ENCODE assay signal across 8 cellular contexts in the genomic region with DNA sequence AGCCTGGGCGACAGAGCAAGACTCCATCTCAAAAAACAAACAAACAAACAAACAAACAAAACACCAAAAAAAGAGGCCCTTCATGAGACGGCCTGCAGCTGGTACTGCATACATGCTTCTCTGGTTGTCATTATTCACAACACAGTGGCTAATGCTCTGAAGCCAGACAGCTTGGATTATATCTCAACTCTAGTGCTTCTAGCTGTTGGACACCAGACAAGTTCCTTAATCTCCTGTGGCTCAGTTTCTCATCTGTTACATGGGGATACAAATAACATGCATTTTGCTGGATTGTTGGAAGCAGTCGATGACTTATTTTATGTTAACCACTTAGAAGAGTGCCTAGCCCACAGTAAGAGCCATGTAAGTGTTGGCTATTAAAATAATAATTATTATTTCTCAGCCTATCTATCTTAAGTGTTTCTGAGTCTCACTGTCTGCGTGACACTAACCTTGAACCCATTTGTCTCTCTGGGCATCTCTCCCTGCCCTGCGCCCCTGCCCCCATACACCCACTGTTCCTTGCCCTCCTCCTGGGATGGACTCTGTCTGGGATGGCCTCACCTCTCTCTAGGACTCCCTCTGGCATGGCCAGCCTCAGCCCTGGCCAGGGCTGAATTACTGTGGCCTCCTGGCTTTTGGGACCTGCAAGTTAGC. TPM values are rescaled to one million over a fixed set of nuclear protein-coding genes. Genes with fewer than 3 reads are reported as not detected.
DNase-seq lines count a peak whose midpoint lies in the region; ATAC-seq, FAIRE-seq and TF ChIP-seq lines count a peak whose summit lies in the region.

No MANE protein-coding gene starts in this region.

- ATAC-seq in GM18517 (IDR thresholded peaks at IDR 0.05; ENCODE audit: unreplicated experiment) (no peak), GM21390 (IDR thresholded peaks at IDR 0.05; ENCODE audit: unreplicated experiment) (no peak)

- no peak for TF ChIP-seq POLR2A in suprapubic skin (IDR thresholded peaks at IDR 0.05)

- FAIRE-seq in keratinocyte (lab: Jason Lieb, UNC), result no peak

- no peaks in the 10 kb centered on the region for H3K9me3 ChIP-seq in keratinocyte (ENCODE audit: control insufficient read depth, low read depth, low read length)
- H3K9me3 ChIP-seq in suprapubic skin, result no peaks in the 10 kb centered on the region

- no peak overlapping the region for H3K4me3 ChIP-seq in keratinocyte (ENCODE audit: control insufficient read depth in 2 of 3, extremely low read depth in 1 of 3, insufficient read depth in 2 of 3, low read depth in 1 of 3, low read length in 3 of 3)
- H3K4me3 ChIP-seq in suprapubic skin, result peak overlapping the region; percentile 88

- H3K4me3 Mint-ChIP-seq in T-helper 1 cell treated with Interleukin-12 subunit alpha and Interleukin-12 subunit beta and Interleukin-4 antibody, amounts not matched to agents 30 μg/mL and 1 μg/mL, for 36 hours, result peak overlapping the region; percentile 11
- peak overlapping the region; percentile 86 for H3K4me3 Mint-ChIP-seq in activated CD4-positive, alpha-beta memory T cell treated with anti-CD3 and anti-CD28 coated beads, Interleukin-2, amount 10 ng/mL, durations not matched to agents 7 days and 5 days

- peak overlapping the region; percentile 50 for H3K27ac Mint-ChIP-seq in T-helper 1 cell treated with Interleukin-12 subunit alpha and Interleukin-12 subunit beta and Interleukin-4 antibody, amounts not matched to agents 30 μg/mL and 1 μg/mL, for 36 hours
- H3K27ac Mint-ChIP-seq in activated CD4-positive, alpha-beta memory T cell treated with anti-CD3 and anti-CD28 coated beads, Interleukin-2, amount 10 ng/mL, durations not matched to agents 7 days and 5 days, result peak overlapping the region; percentile 94

- H3K9ac ChIP-seq in keratinocyte (ENCODE audit: control insufficient read depth, extremely low read depth, insufficient read depth, low read length), result peak overlapping the region; percentile 97

- no peak for TF ChIP-seq EP300 in suprapubic skin (IDR thresholded peaks at IDR 0.05)

- CTCF ChIA-PET in activated CD4-positive, alpha-beta memory T cell treated with anti-CD3 and anti-CD28 coated beads, Interleukin-2, amount 10 ng/mL, durations not matched to agents 7 days and 5 days (lab: Charles Lee), result interaction anchor here (0.7 to 3.4 kb wide), 7 partner anchors 8 to 54 kb away, joined by 3 to 25 read pairs (median 3); no protein-coding TSS in a partner anchor
- CTCF ChIA-PET in GM10248 (lab: Yijun Ruan, JAX), result interaction anchor here (1.0 to 4.3 kb wide), 7 partner anchors 8 to 60 kb away, joined by 3 to 62 read pairs (median 6); no protein-coding TSS in a partner anchor

- H3K36me3 Mint-ChIP-seq in T-helper 1 cell treated with Interleukin-12 subunit alpha and Interleukin-12 subunit beta and Interleukin-4 antibody, amounts not matched to agents 30 μg/mL and 1 μg/mL, for 36 hours (ENCODE audit: low read depth), result peaks cover 2% of the 10 kb centered on the region
- H3K36me3 Mint-ChIP-seq in activated CD4-positive, alpha-beta memory T cell treated with anti-CD3 and anti-CD28 coated beads, Interleukin-2, amount 10 ng/mL, durations not matched to agents 7 days and 5 days (ENCODE audit: low read depth), result peaks cover 13% of the 10 kb centered on the region

- no peaks in the 10 kb centered on the region for H3K9me1 ChIP-seq in keratinocyte (ENCODE audit: control insufficient read depth, extremely low read depth, insufficient read depth, low read length)

- peak overlapping the region; percentile 99 for H3K4me2 ChIP-seq in keratinocyte (ENCODE audit: control insufficient read depth, extremely low read depth, insufficient read depth, low read depth, low read length)

- POLR2A ChIA-PET in activated CD4-positive, alpha-beta memory T cell treated with anti-CD3 and anti-CD28 coated beads, Interleukin-2, amount 10 ng/mL, durations not matched to agents 7 days and 5 days (lab: Charles Lee), result interaction anchor here (1.2 to 2.5 kb wide), 7 partner anchors 8 to 65 kb away, joined by 3 to 41 read pairs (median 6); a partner anchor contains a TSS
- POLR2A ChIA-PET in GM10248 (lab: Yijun Ruan, JAX), result interaction anchor here (0.6 to 1.6 kb wide), 3 partner anchors 10 to 17 kb away, joined by 4 to 9 read pairs (median 4); no protein-coding TSS in a partner anchor

- dilution Hi-C loops in keratinocyte (cut with MboI; ENCODE audit: extremely low pct_ligation_motif_present, low sequenced_read_pairs), result no loop called here

- no peaks in the 10 kb centered on the region for H3K9me3 Mint-ChIP-seq in T-helper 1 cell treated with Interleukin-12 subunit alpha and Interleukin-12 subunit beta and Interleukin-4 antibody, amounts not matched to agents 30 μg/mL and 1 μg/mL, for 36 hours
- H3K9me3 Mint-ChIP-seq in activated CD4-positive, alpha-beta memory T cell treated with anti-CD3 and anti-CD28 coated beads, Interleukin-2, amount 10 ng/mL, durations not matched to agents 7 days and 5 days, result no peaks in the 10 kb centered on the region

- H3K36me3 ChIP-seq in keratinocyte (ENCODE audit: control insufficient read depth in 2 of 2, extremely low read depth in 1 of 2, insufficient read depth in 2 of 2, low read length in 2 of 2) (no peaks in the 10 kb centered on the region), suprapubic skin (no peaks in the 10 kb centered on the region)

- H3K79me2 ChIP-seq in keratinocyte (ENCODE audit: control insufficient read depth, insufficient read depth, low read length), result peaks cover 18% of the 10 kb centered on the region

- H4K20me1 ChIP-seq in keratinocyte (ENCODE audit: control insufficient read depth, extremely low read depth, insufficient read depth, low read length), result peaks cover 10% of the 10 kb centered on the region

- H2AFZ ChIP-seq in keratinocyte (ENCODE audit: control insufficient read depth, low read length), result peak overlapping the region; percentile 30

- TF ChIP-seq CTCF in keratinocyte (optimal IDR thresholded peaks at IDR 0.05 in 1 of 3, IDR thresholded peaks at IDR 0.05 in 1 of 3, conservative IDR thresholded peaks at IDR 0.05 in 1 of 3; ENCODE audit: extremely low read depth in 1 of 3, insufficient read depth in 2 of 3, low read length in 3 of 3), result no peak
- no peak for TF ChIP-seq CTCF in suprapubic skin (IDR thresholded peaks at IDR 0.05)
- no peak for TF ChIP-seq CTCF in GM10248 (IDR thresholded peaks at IDR 0.05; ENCODE audit: control extremely low read depth, extremely low read depth, low read depth, missing control alignments)

- H3K27me3 Mint-ChIP-seq in T-helper 1 cell treated with Interleukin-12 subunit alpha and Interleukin-12 subunit beta and Interleukin-4 antibody, amounts not matched to agents 30 μg/mL and 1 μg/mL, for 36 hours (ENCODE audit: low read depth), result no peaks in the 10 kb centered on the region
- H3K27me3 Mint-ChIP-seq in activated CD4-positive, alpha-beta memory T cell treated with anti-CD3 and anti-CD28 coated beads, Interleukin-2, amount 10 ng/mL, durations not matched to agents 7 days and 5 days, result no peaks in the 10 kb centered on the region

- H3K27me3 ChIP-seq in keratinocyte (ENCODE audit: control insufficient read depth, extremely low read depth, insufficient read depth, low read length) (no peaks in the 10 kb centered on the region), suprapubic skin (no peaks in the 10 kb centered on the region)

- H3K4me1 Mint-ChIP-seq in T-helper 1 cell treated with Interleukin-12 subunit alpha and Interleukin-12 subunit beta and Interleukin-4 antibody, amounts not matched to agents 30 μg/mL and 1 μg/mL, for 36 hours (ENCODE audit: low read depth), result peaks cover 22% of the 10 kb centered on the region
- H3K4me1 Mint-ChIP-seq in activated CD4-positive, alpha-beta memory T cell treated with anti-CD3 and anti-CD28 coated beads, Interleukin-2, amount 10 ng/mL, durations not matched to agents 7 days and 5 days, result peaks cover 39% of the 10 kb centered on the region

- H3K4me1 ChIP-seq in keratinocyte (ENCODE audit: control insufficient read depth, extremely low read depth, insufficient read depth, low read length), result peaks cover 63% of the 10 kb centered on the region
- H3K4me1 ChIP-seq in suprapubic skin, result peaks cover 73% of the 10 kb centered on the region

- no peak for DNase-seq in T-helper 1 cell
- DNase-seq in activated CD4-positive, alpha-beta memory T cell treated with anti-CD3 and anti-CD28 coated beads, Interleukin-2, amount 10 ng/mL, durations not matched to agents 7 days and 5 days, result no peak
- DNase-seq in keratinocyte (ENCODE audit: low read depth, low spot score), result no peak
- DNase-seq in suprapubic skin (ENCODE audit: low spot score in 2 of 2), result no peak
- no peak for DNase-seq in GM10248 (ENCODE audit: extremely low spot score)

- peak overlapping the region; percentile 98 for H3K27ac ChIP-seq in keratinocyte (ENCODE audit: control insufficient read depth, insufficient read depth, low read length)
- H3K27ac ChIP-seq in suprapubic skin, result peak overlapping the region; percentile 97

- 38% methylated on average over 5 of the region's 5 CpGs for WGBS in suprapubic skin

RNA-seq across cellular contexts. Expression of a gene that starts 3.1 kb away (rescaled TPM):
- 100 to 1,000 TPM; 197 TPM for total RNA-seq in activated CD4-positive, alpha-beta memory T cell treated with anti-CD3 and anti-CD28 coated beads, Interleukin-2, amount 10 ng/mL, durations not matched to agents 7 days and 5 days
- polyA plus RNA-seq in keratinocyte, result 34.9 to 85.1 TPM (median 40.8 TPM) in 3 replicates
- polyA plus RNA-seq in keratinocyte (2011; ENCODE audit: low read depth), result 87.3 TPM
- polyA plus RNA-seq in keratinocyte (2011; cell fraction: cytosol; rRNA removed), result 13.1 and 47.4 TPM in 2 replicates
- 62.8 and 88.1 TPM in 2 replicates for polyA plus RNA-seq in keratinocyte (2011; cell fraction: nucleus; rRNA removed)
- polyA plus RNA-seq in keratinocyte (2012; ENCODE audit: low replicate concordance), result 52.4 and 163 TPM in 2 replicates
- polyA minus RNA-seq in keratinocyte, result 11.0 to 22.5 TPM (median 12.4 TPM) in 3 replicates
- polyA minus RNA-seq in keratinocyte (2011; cell fraction: cytosol; rRNA and poly(A)+ RNA removed), result 133 TPM
- 57.9 and 81.1 TPM in 2 replicates for polyA minus RNA-seq in keratinocyte (2011; cell fraction: nucleus; rRNA and poly(A)+ RNA removed)
- 1,000 to 10,000 TPM in 3 of 4 donors, 100 to 1,000 TPM in 1; 687 to 2,027 (median 1,088) TPM for total RNA-seq in suprapubic skin

RNA-seq across cellular contexts. Expression of a gene that starts 12.8 kb away (rescaled TPM):
- 10 to 100 TPM; 17.0 to 17.8 TPM for total RNA-seq in activated CD4-positive, alpha-beta memory T cell treated with anti-CD3 and anti-CD28 coated beads, Interleukin-2, amount 10 ng/mL, durations not matched to agents 7 days and 5 days
- polyA plus RNA-seq in keratinocyte, result 19.0 to 27.4 TPM (median 21.9 TPM) in 3 replicates
- polyA plus RNA-seq in keratinocyte (2011; ENCODE audit: low read depth), result 61.4 TPM
- 8.9 and 15.2 TPM in 2 replicates for polyA plus RNA-seq in keratinocyte (2011; cell fraction: cytosol; rRNA removed)
- 98.6 and 127 TPM in 2 replicates for polyA plus RNA-seq in keratinocyte (2011; cell fraction: nucleus; rRNA removed)
- 31.3 and 34.6 TPM in 2 replicates for polyA plus RNA-seq in keratinocyte (2012; ENCODE audit: low replicate concordance)
- polyA minus RNA-seq in keratinocyte, result 13.1 to 23.2 TPM (median 16.5 TPM) in 3 replicates
- 9.2 TPM for polyA minus RNA-seq in keratinocyte (2011; cell fraction: cytosol; rRNA and poly(A)+ RNA removed)
- polyA minus RNA-seq in keratinocyte (2011; cell fraction: nucleus; rRNA and poly(A)+ RNA removed), result 14.9 and 26.8 TPM in 2 replicates
- 100 to 1,000 TPM in 2 of 4 donors, 10 to 100 TPM in 2; 55.1 to 227 (median 83.6) TPM for total RNA-seq in suprapubic skin

RNA-seq across cellular contexts. Expression of a gene that starts 13.4 kb away (rescaled TPM):
- total RNA-seq in activated CD4-positive, alpha-beta memory T cell treated with anti-CD3 and anti-CD28 coated beads, Interleukin-2, amount 10 ng/mL, durations not matched to agents 7 days and 5 days, result 100 to 1,000 TPM; 234 to 240 TPM
- 119 to 301 TPM (median 154 TPM) in 3 replicates for polyA plus RNA-seq in keratinocyte
- polyA plus RNA-seq in keratinocyte (2011; ENCODE audit: low read depth), result 34.9 TPM
- polyA plus RNA-seq in keratinocyte (2011; cell fraction: cytosol; rRNA removed), result 183 and 286 TPM in 2 replicates
- polyA plus RNA-seq in keratinocyte (2011; cell fraction: nucleus; rRNA removed), result 144 and 162 TPM in 2 replicates
- 185 and 240 TPM in 2 replicates for polyA plus RNA-seq in keratinocyte (2012; ENCODE audit: low replicate concordance)
- polyA minus RNA-seq in keratinocyte, result 153 to 398 TPM (median 161 TPM) in 3 replicates
- polyA minus RNA-seq in keratinocyte (2011; cell fraction: cytosol; rRNA and poly(A)+ RNA removed), result 196 TPM
- polyA minus RNA-seq in keratinocyte (2011; cell fraction: nucleus; rRNA and poly(A)+ RNA removed), result 47.3 and 53.6 TPM in 2 replicates
- total RNA-seq in suprapubic skin, result 100 to 1,000 TPM; 270 to 579 (median 540) TPM

RNA-seq across cellular contexts. Expression of a gene that starts 13.7 kb away (rescaled TPM):
- 10 to 100 TPM; 19.2 to 25.5 TPM for total RNA-seq in activated CD4-positive, alpha-beta memory T cell treated with anti-CD3 and anti-CD28 coated beads, Interleukin-2, amount 10 ng/mL, durations not matched to agents 7 days and 5 days
- polyA plus RNA-seq in keratinocyte, result 0.41 to 6.6 TPM (median 2.9 TPM) in 3 replicates
- not detected for polyA plus RNA-seq in keratinocyte (2011; ENCODE audit: low read depth)
- polyA plus RNA-seq in keratinocyte (2011; cell fraction: cytosol; rRNA removed), result 2.9 and 4.9 TPM in 2 replicates
- polyA plus RNA-seq in keratinocyte (2011; cell fraction: nucleus; rRNA removed), result 1.3 and 2.0 TPM in 2 replicates
- 2.6 and 8.7 TPM in 2 replicates for polyA plus RNA-seq in keratinocyte (2012; ENCODE audit: low replicate concordance)
- polyA minus RNA-seq in keratinocyte, result 2.4 to 10.5 TPM (median 4.4 TPM) in 3 replicates
- not detected for polyA minus RNA-seq in keratinocyte (2011; cell fraction: cytosol; rRNA and poly(A)+ RNA removed)
- polyA minus RNA-seq in keratinocyte (2011; cell fraction: nucleus; rRNA and poly(A)+ RNA removed), result not detected in 2 replicates
- total RNA-seq in suprapubic skin, result 1 to 10 TPM in 1 of 4 donors, not detected in 3; 1.6 TPM

RNA-seq across cellular contexts. Expression of a gene that starts 18.2 kb away (rescaled TPM):
- total RNA-seq in activated CD4-positive, alpha-beta memory T cell treated with anti-CD3 and anti-CD28 coated beads, Interleukin-2, amount 10 ng/mL, durations not matched to agents 7 days and 5 days, result 10 to 100 TPM; 34.8 to 38.4 TPM
- polyA plus RNA-seq in keratinocyte, result 12.7 to 32.5 TPM (median 19.7 TPM) in 3 replicates
- 7.9 TPM for polyA plus RNA-seq in keratinocyte (2011; ENCODE audit: low read depth)
- 6.9 and 11.9 TPM in 2 replicates for polyA plus RNA-seq in keratinocyte (2011; cell fraction: cytosol; rRNA removed)
- polyA plus RNA-seq in keratinocyte (2011; cell fraction: nucleus; rRNA removed), result 9.2 and 9.7 TPM in 2 replicates
- polyA plus RNA-seq in keratinocyte (2012; ENCODE audit: low replicate concordance), result 5.0 and 21.3 TPM in 2 replicates
- polyA minus RNA-seq in keratinocyte, result 12.2 to 23.4 TPM (median 19.4 TPM) in 3 replicates
- polyA minus RNA-seq in keratinocyte (2011; cell fraction: cytosol; rRNA and poly(A)+ RNA removed), result 43.7 TPM
- polyA minus RNA-seq in keratinocyte (2011; cell fraction: nucleus; rRNA and poly(A)+ RNA removed), result 3.6 and 5.5 TPM in 2 replicates
- total RNA-seq in suprapubic skin, result 10 to 100 TPM; 12.3 to 15.4 (median 14.0) TPM
